ENCODE assay signal across 11 cellular contexts in the genomic region with DNA sequence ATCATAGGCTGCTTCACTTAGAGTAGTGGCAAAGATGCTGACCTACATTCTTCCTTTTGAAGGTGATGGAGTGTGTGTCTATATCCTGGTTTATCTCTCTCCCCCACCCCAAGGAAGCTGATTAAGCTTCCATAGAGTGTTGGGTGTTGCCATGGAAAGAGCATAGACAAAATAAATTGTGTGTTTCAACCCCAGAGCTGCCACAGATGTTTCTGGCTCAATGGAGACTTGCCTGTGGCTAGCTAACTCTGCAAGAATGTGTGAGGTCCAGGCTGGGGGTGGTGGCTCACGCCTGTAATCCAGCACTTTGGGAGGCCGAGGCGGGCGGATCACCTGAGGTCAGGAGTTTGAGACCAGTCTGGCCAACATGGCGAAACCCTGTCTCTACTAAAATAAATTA. TPM values are rescaled to one million over a fixed set of nuclear protein-coding genes. Genes with fewer than 3 reads are reported as not detected.
DNase-seq lines count a peak whose midpoint lies in the region; ATAC-seq and TF ChIP-seq lines count a peak whose summit lies in the region.
"Had no signal": no experiment of that assay in that cellular context is flagged by ENCODE, and none has a peak within 500 bp of the region (broad histone marks: within the 10 kb centered on the region; RNA-seq: fewer than 3 reads in every experiment).

No MANE protein-coding gene starts in this region.

- H3K27ac ChIP-seq in transverse colon = peak overlapping the region; percentile 59 to 81 (median 74)
- H3K27ac ChIP-seq: pancreas had no signal

- peaks cover 29% of the 10 kb centered on the region for H3K4me1 Mint-ChIP-seq in mesothelial cell of epicardium

- peaks cover 24 to 57% (median 47%) of the 10 kb centered on the region in 4 donors for H3K4me1 ChIP-seq in transverse colon

- 60 to 76% methylated on average over 1 to 5 of the region's 5 CpGs for WGBS in transverse colon (ENCODE audit: low coverage in 1 of 2), 2 donors

- in situ Hi-C loops in astrocyte of the cerebellum (cut with HindIII; ENCODE audit: low sequenced_read_pairs) = loop anchor here (5.0 kb wide), 2 partner anchors 48 to 113 kb away; partner anchors contain the start of gene TOP2A
- in situ Hi-C loops in transverse colon (cut with MboI; ENCODE audit: low pct_ligation_motif_present in 1 of 4, low pct_unique_long_range_greater_than_20kb in 1 of 4, low sequenced_read_pairs in 3 of 4) = loop anchor here (5.0 kb wide), 2 partner anchors 48 to 53 kb away; no protein-coding TSS in a partner anchor

- H3K27me3 ChIP-seq in transverse colon = no peaks in the 10 kb centered on the region
- H3K27me3 ChIP-seq: pancreas had no signal

- no peaks in the 10 kb centered on the region for H3K9me3 Mint-ChIP-seq in mesothelial cell of epicardium

- no peak for TF ChIP-seq CTCF in astrocyte of the cerebellum (IDR thresholded peaks at IDR 0.05; ENCODE audit: low read depth, low read length, missing control alignments)
- no peak for TF ChIP-seq CTCF in mesothelial cell of epicardium (IDR thresholded peaks at IDR 0.05; ENCODE audit: unreplicated experiment)
- TF ChIP-seq CTCF in transverse colon (IDR thresholded peaks at IDR 0.05) = no peak

- no peaks in the 10 kb centered on the region for H3K27me3 Mint-ChIP-seq in mesothelial cell of epicardium (ENCODE audit: low read depth)

- no peaks in the 10 kb centered on the region for H3K36me3 Mint-ChIP-seq in mesothelial cell of epicardium

- H3K4me3 ChIP-seq in astrocyte of the cerebellum (ENCODE audit: low read depth, low read length) (no peak overlapping the region), transverse colon (no peak overlapping the region)
- H3K4me3 ChIP-seq: pancreas had no signal

- DNase-seq in HT1080 (ENCODE audit: low read depth) = peak; percentile 52
- DNase-seq in astrocyte of the cerebellum (ENCODE audit: low read depth) = peak; percentile 79
- no peak for DNase-seq in mesothelial cell of epicardium (ENCODE audit: low spot score in 2 of 2, unreplicated experiment in 2 of 2)
- DNase-seq in transverse colon = no peak
- DNase-seq in HuH-7.5 (ENCODE audit: low spot score) = no peak
- DNase-seq: activated T-cell treated with anti-CD3 and anti-CD28 coated beads for 4 hours, erythroblast, pancreas had no signal

- no peaks in the 10 kb centered on the region for H3K36me3 ChIP-seq in transverse colon
- H3K36me3 ChIP-seq: pancreas had no signal

- TF ChIP-seq EP300 in transverse colon (IDR thresholded peaks at IDR 0.05; ENCODE audit: low read depth) = no peak

- ATAC-seq in HG03520 (IDR thresholded peaks at IDR 0.05; ENCODE audit: unreplicated experiment) (no peak), GM18502 (IDR thresholded peaks at IDR 0.05; ENCODE audit: poor library complexity, unreplicated experiment) (no peak), GM21825 (IDR thresholded peaks at IDR 0.05; ENCODE audit: unreplicated experiment) (no peak)

- H3K4me3 Mint-ChIP-seq in mesothelial cell of epicardium = peak overlapping the region; percentile 26

- no peaks in the 10 kb centered on the region for H3K9me3 ChIP-seq in transverse colon
- H3K9me3 ChIP-seq: pancreas had no signal

- intact Hi-C loops in transverse colon (cut with DNase I; ENCODE audit: low total_unique reads) = no loop called here

- H3K27ac Mint-ChIP-seq in mesothelial cell of epicardium = peak overlapping the region; percentile 48

- TF ChIP-seq POLR2A in transverse colon (IDR thresholded peaks at IDR 0.05) = no peak

RNA-seq across cellular contexts. Expression of gene RARA, which starts 4.5 kb away (rescaled TPM):
- total RNA-seq in HT1080 (2014; rRNA removed; shearing (Covaris generic)) = 24.1 and 34.4 TPM in 2 replicates
- polyA plus RNA-seq in HT1080 (2015; cell fraction: cytosol; rRNA removed) = 32.7 and 36.2 TPM in 2 replicates
- polyA plus RNA-seq in HT1080 (2015; cell fraction: nucleus; rRNA removed) = 19.0 and 24.4 TPM in 2 replicates
- 74.0 to 80.8 TPM (median 79.6 TPM) in 3 replicates for total RNA-seq in mesothelial cell of epicardium
- total RNA-seq in transverse colon = 100 to 1,000 TPM in 1 of 4 donors, 10 to 100 TPM in 3; 23.5 to 110 (median 49.1) TPM

RNA-seq across cellular contexts. Expression of gene CDC6, which starts 16.8 kb away (rescaled TPM):
- 57.6 and 64.7 TPM in 2 replicates for total RNA-seq in HT1080 (2014; rRNA removed; shearing (Covaris generic))
- 31.1 and 31.3 TPM in 2 replicates for polyA plus RNA-seq in HT1080 (2015; cell fraction: cytosol; rRNA removed)
- polyA plus RNA-seq in HT1080 (2015; cell fraction: nucleus; rRNA removed) = 50.5 and 62.2 TPM in 2 replicates
- total RNA-seq in mesothelial cell of epicardium = 16.4 to 18.9 TPM (median 16.8 TPM) in 3 replicates
- 1 to 10 TPM in 3 of 4 donors, not detected in 1; 1.6 to 3.2 (median 2.4) TPM for total RNA-seq in transverse colon

Comparison
In these comparisons a context has a peak if more than half of its experiments do, and no peak if none do; other contexts are left out.
1. DNase-seq: peak in HT1080 (single experiment) and astrocyte of the cerebellum (single experiment); none in mesothelial cell of epicardium (0 of 2), transverse colon (single experiment) and HuH-7.5 (single experiment).